ENCODE assay signal across 24 cellular contexts in the genomic region with DNA sequence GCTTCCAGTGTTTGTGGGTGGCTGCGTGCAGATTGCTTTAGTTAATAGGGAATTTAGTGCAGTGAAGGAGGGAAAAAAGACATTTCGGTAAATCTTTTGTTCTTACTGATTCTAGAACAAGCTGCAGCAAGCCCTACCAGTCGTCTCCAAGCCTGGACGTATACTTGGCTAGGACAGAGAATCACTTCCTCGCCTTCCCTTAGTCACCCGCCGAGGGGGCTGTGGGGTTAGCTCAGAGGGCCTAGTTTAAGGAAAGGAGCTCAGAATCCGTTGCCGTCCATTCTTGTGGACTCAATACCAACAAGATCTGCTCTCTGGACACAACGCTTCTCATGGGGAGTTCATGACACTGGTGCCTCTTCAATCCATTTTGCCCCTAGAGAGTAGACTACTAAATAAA. TPM values are rescaled to one million over a fixed set of nuclear protein-coding genes. Genes with fewer than 3 reads are reported as not detected.
DNase-seq lines count a peak whose midpoint lies in the region; ATAC-seq, FAIRE-seq and TF ChIP-seq lines count a peak whose summit lies in the region.
"Had no signal": no experiment of that assay in that cellular context is flagged by ENCODE, and none has a peak within 500 bp of the region (broad histone marks: within the 10 kb centered on the region; RNA-seq: fewer than 3 reads in every experiment).

No MANE protein-coding gene starts in this region.

- no peak for TF ChIP-seq CTCF in mammary epithelial cell (conservative IDR thresholded peaks at IDR 0.05 in 1 of 2, IDR thresholded peaks at IDR 0.05 in 1 of 2; ENCODE audit: extremely low read depth in 1 of 2, insufficient read depth in 1 of 2, low read depth in 1 of 2, low read length in 2 of 2)
- no peak for TF ChIP-seq CTCF in breast epithelium (IDR thresholded peaks at IDR 0.05)
- TF ChIP-seq CTCF in astrocyte (IDR thresholded peaks at IDR 0.05; ENCODE audit: insufficient read depth, low read depth, low read length) = no peak
- TF ChIP-seq CTCF in A673 (conservative IDR thresholded peaks at IDR 0.05; ENCODE audit: low read depth, low read length) = no peak

- BruUV-seq in mammary epithelial cell (replicated peaks; lab: Mats Ljungman, UMichigan) (no TSS peak), A673 (replicated peaks; lab: Mats Ljungman, UMichigan) (no TSS peak)

- intact Hi-C loops in mammary epithelial cell (cut with micrococcal nuclease) = no loop called here
- intact Hi-C loops in breast epithelium (cut with DNase I; ENCODE audit: low total_unique reads) = no loop called here
- intact Hi-C loops in A673 (cut with micrococcal nuclease; ENCODE audit: unreplicated experiment) = no loop called here

- dilution Hi-C loops in mammary epithelial cell (cut with HindIII; ENCODE audit: low sequenced_read_pairs) = no loop called here

- H3K36me3 ChIP-seq in mammary epithelial cell (ENCODE audit: insufficient read depth, low read length) (no peaks in the 10 kb centered on the region), breast epithelium (no peaks in the 10 kb centered on the region), astrocyte (ENCODE audit: insufficient read depth, low read length) (no peaks in the 10 kb centered on the region), A673 (ENCODE audit: insufficient read depth, low read length, poor library complexity, severe bottlenecking) (no peaks in the 10 kb centered on the region)
- H3K36me3 ChIP-seq: Peyer's patch, SJCRH30 had no signal

- FAIRE-seq in astrocyte (lab: Jason Lieb, UNC) = no peak
- FAIRE-seq: D721Med had no signal

- POLR2A ChIA-PET in A673 (lab: Charles Lee; ENCODE audit: low non-redundant PET) = no interaction called here

- no peak overlapping the region for H3K4me3 Mint-ChIP-seq in astrocyte (ENCODE audit: unreplicated experiment)
- no peak overlapping the region for H3K4me3 Mint-ChIP-seq in effector memory CD8-positive, alpha-beta T cell
- H3K4me3 Mint-ChIP-seq: IgD-negative memory B cell had no signal

- H3K4me1 Mint-ChIP-seq in astrocyte (ENCODE audit: low read depth, unreplicated experiment) = peaks cover 7% of the 10 kb centered on the region
- no peaks in the 10 kb centered on the region for H3K4me1 Mint-ChIP-seq in effector memory CD8-positive, alpha-beta T cell (ENCODE audit: low read depth in 2 of 2)
- H3K4me1 Mint-ChIP-seq: IgD-negative memory B cell had no signal

- H3K4me1 ChIP-seq in mammary epithelial cell (ENCODE audit: insufficient read depth, low read length) = peaks cover 7% of the 10 kb centered on the region
- H3K4me1 ChIP-seq in breast epithelium = no peaks in the 10 kb centered on the region
- H3K4me1 ChIP-seq in astrocyte (ENCODE audit: insufficient read depth, low read length) = no peaks in the 10 kb centered on the region
- H3K4me1 ChIP-seq in A673 (ENCODE audit: insufficient read depth, low read length, poor library complexity, severe bottlenecking) = peaks cover 33% of the 10 kb centered on the region

- no peak for ATAC-seq in GM21423 (IDR thresholded peaks at IDR 0.05; ENCODE audit: unreplicated experiment)
- ATAC-seq in effector memory CD8-positive, alpha-beta T cell (replicated peaks) = no peak
- ATAC-seq: HCT116 had no signal

- H3K9me3 ChIP-seq in mammary epithelial cell (replicated peaks; ENCODE audit: insufficient read depth, low read length) (no peaks in the 10 kb centered on the region), breast epithelium (no peaks in the 10 kb centered on the region), astrocyte (ENCODE audit: insufficient read depth, low read depth, low read length) (no peaks in the 10 kb centered on the region), A673 (ENCODE audit: low read depth, low read length, poor library complexity, severe bottlenecking) (no peaks in the 10 kb centered on the region)
- H3K9me3 ChIP-seq: Peyer's patch, SJCRH30 had no signal

- peak overlapping the region; percentile 85 for H3K27ac Mint-ChIP-seq in astrocyte (ENCODE audit: unreplicated experiment)
- H3K27ac Mint-ChIP-seq in effector memory CD8-positive, alpha-beta T cell = no peak overlapping the region
- H3K27ac Mint-ChIP-seq: IgD-negative memory B cell had no signal

- H3K4me2 ChIP-seq in mammary epithelial cell (ENCODE audit: insufficient read depth, low read depth, low read length) (no peak overlapping the region), astrocyte (ENCODE audit: low read length) (no peak overlapping the region)

- H2AFZ ChIP-seq in mammary epithelial cell (ENCODE audit: low read depth, low read length) = peak overlapping the region; percentile 24
- H2AFZ ChIP-seq in astrocyte (ENCODE audit: low read depth, low read length) = no peak overlapping the region

- H3K27ac ChIP-seq in mammary epithelial cell (ENCODE audit: insufficient read depth, low read depth, low read length) = peak overlapping the region; percentile 12
- no peak overlapping the region for H3K27ac ChIP-seq in breast epithelium
- H3K27ac ChIP-seq in astrocyte (ENCODE audit: low read depth, low read length) = peak overlapping the region; percentile 53
- no peak overlapping the region for H3K27ac ChIP-seq in A673 (ENCODE audit: low read depth, low read length, poor library complexity, severe bottlenecking)
- H3K27ac ChIP-seq: 22Rv1, C4-2B, Peyer's patch, SJCRH30 had no signal

- H3K4me3 ChIP-seq in mammary epithelial cell (replicated peaks in 1 of 3; ENCODE audit: insufficient read depth in 1 of 3, low read depth in 2 of 3, low read length in 3 of 3) (no peak overlapping the region), breast epithelium (no peak overlapping the region), astrocyte (ENCODE audit: insufficient read depth, low read depth, low read length) (no peak overlapping the region), A673 (ENCODE audit: low read depth, low read length, poor library complexity, severe bottlenecking) (no peak overlapping the region)
- H3K4me3 ChIP-seq: Peyer's patch, SJCRH30 had no signal

- H4K20me1 ChIP-seq in mammary epithelial cell (ENCODE audit: insufficient read depth, low read length) (no peaks in the 10 kb centered on the region), astrocyte (ENCODE audit: insufficient read depth, low read length) (no peaks in the 10 kb centered on the region)

- no peaks in the 10 kb centered on the region for H3K27me3 ChIP-seq in mammary epithelial cell (ENCODE audit: insufficient read depth, low read length)
- H3K27me3 ChIP-seq in breast epithelium = no peaks in the 10 kb centered on the region
- no peaks in the 10 kb centered on the region for H3K27me3 ChIP-seq in astrocyte (ENCODE audit: insufficient read depth, low read length)
- no peaks in the 10 kb centered on the region for H3K27me3 ChIP-seq in A673 (replicated peaks; ENCODE audit: insufficient read depth, low read depth, low read length, poor library complexity)
- H3K27me3 ChIP-seq: Peyer's patch, SJCRH30 had no signal

- H3K9me3 Mint-ChIP-seq in astrocyte (ENCODE audit: unreplicated experiment) = no peaks in the 10 kb centered on the region
- H3K9me3 Mint-ChIP-seq in effector memory CD8-positive, alpha-beta T cell = peaks cover 11 to 23% of the 10 kb centered on the region in 2 donors

- no peak overlapping the region for H3K9ac ChIP-seq in mammary epithelial cell (ENCODE audit: insufficient read depth, low read length)
- no peak overlapping the region for H3K9ac ChIP-seq in astrocyte (ENCODE audit: low read length)

- WGBS in mammary epithelial cell (ENCODE audit: low coverage, missing lambda C conversion rate) = 49% methylated on average over 10 of the region's 10 CpGs

- no peak for DNase-seq in mammary epithelial cell
- DNase-seq in breast epithelium (ENCODE audit: low spot score in 2 of 2) = no peak
- no peak for DNase-seq in astrocyte (ENCODE audit: low read depth)
- peak; percentile 30 for DNase-seq in iPS-NIHi7 (ENCODE audit: extremely low spot score)
- DNase-seq in A673 (ENCODE audit: low spot score) = no peak
- no peak for DNase-seq in GOT3 (lab: John Stamatoyannopoulos, UW)
- DNase-seq in effector memory CD8-positive, alpha-beta T cell = no peak
- DNase-seq: AML-193, DMS53, GF-D8, Kasumi-1, NCI-H1694, NCI-H2081 treated with DMSO at 0.1 percent for 48 hours, NCI-H2171 treated with DMSO at 0.1 percent for 48 hours, NCI-H524 treated with DMSO at 0.1 percent for 48 hours, NCI-H82, Peyer's patch, SJCRH30 had no signal

- CTCF ChIA-PET in mammary epithelial cell (lab: Charles Lee; ENCODE audit: low non-redundant PET) = no interaction called here
- CTCF ChIA-PET in A673 (lab: Charles Lee) = interaction anchor here (0.6 kb wide), 1 partner anchor 93 kb away, joined by 4 read pairs; no protein-coding TSS in a partner anchor

- TF ChIP-seq POLR2A in breast epithelium (IDR thresholded peaks at IDR 0.05) = no peak

- in situ Hi-C loops in mammary epithelial cell (cut with MboI; ENCODE audit: low sequenced_read_pairs in 2 of 2) = no loop called here

- H3K27me3 Mint-ChIP-seq in astrocyte (ENCODE audit: low read depth, unreplicated experiment) = no peaks in the 10 kb centered on the region
- H3K27me3 Mint-ChIP-seq in effector memory CD8-positive, alpha-beta T cell = no peaks in the 10 kb centered on the region
- H3K27me3 Mint-ChIP-seq: IgD-negative memory B cell had no signal

- H3K79me2 ChIP-seq in mammary epithelial cell (ENCODE audit: insufficient read depth, low read length) (no peaks in the 10 kb centered on the region), astrocyte (ENCODE audit: insufficient read depth, low read length) (no peaks in the 10 kb centered on the region)

- H3K36me3 Mint-ChIP-seq in astrocyte (ENCODE audit: low read depth, unreplicated experiment) = no peaks in the 10 kb centered on the region
- no peaks in the 10 kb centered on the region for H3K36me3 Mint-ChIP-seq in effector memory CD8-positive, alpha-beta T cell (ENCODE audit: insufficient read depth)

RNA-seq across cellular contexts. Expression of a gene that starts 36.3 kb away (rescaled TPM):
- total RNA-seq in mammary epithelial cell (1,000 to 10,000 TPM in 1 of 2 donors, 100 to 1,000 TPM in 1; 773 to 1,267 TPM), breast epithelium (100 to 1,000 TPM in 1 of 3 donors, 10 to 100 TPM in 2; 54.2 to 125 (median 87.2) TPM), astrocyte (590 and 591 TPM in 2 replicates), A673 (2021) (99.3 and 107 TPM in 2 replicates)
- polyA plus RNA-seq in mammary epithelial cell = 307 TPM
- polyA minus RNA-seq in mammary epithelial cell = 1,946 TPM
- polyA plus RNA-seq: IgD-negative memory B cell had no signal

Comparison
In these comparisons a context has a peak if more than half of its experiments do, and no peak if none do; other contexts are left out.
1. H3K27ac ChIP-seq: peak in mammary epithelial cell (single experiment) and astrocyte (single experiment); none in breast epithelium (0 of 2) and A673 (single experiment).